9 cellular contexts compared by ENCODE assay signal in genomic region chr9:107158321-107158720, GRCh38.
A peak's percentile ranks its signal among the peaks of the same experiment; 100 is the strongest.
DNase-seq lines count a peak whose midpoint lies in the region; ATAC-seq, FAIRE-seq and TF ChIP-seq lines count a peak whose summit lies in the region.
"Had no signal": no experiment of that assay in that cellular context is flagged by ENCODE, and none has a peak within 500 bp of the region (broad histone marks: within the 10 kb centered on the region; RNA-seq: fewer than 3 reads in every experiment).

No MANE protein-coding gene starts in this region.

- H2AFZ ChIP-seq in HepG2 (ENCODE audit: low read length) = no peak overlapping the region

- peak; percentile 18; the same call in 1 of the 2 replicates for TF ChIP-seq RAD21 in HepG2 (CRISPR knock-in tag; IDR thresholded peaks at IDR 0.05)

- no peak overlapping the region for H3K27ac ChIP-seq in HepG2 (ENCODE audit: extremely low read length, insufficient read depth, low read length)

- TF ChIP-seq EP300 in HepG2 (IDR thresholded peaks at IDR 0.05; ENCODE audit: low read depth in 2 of 2, low read length in 2 of 2) = no peak
- TF ChIP-seq EP300 in HepG2 (CRISPR knock-in tag; IDR thresholded peaks at IDR 0.05; ENCODE audit: borderline replicate concordance) = no peak

- CTCF ChIA-PET in AG04449 (lab: Yijun Ruan, JAX) (interaction anchor here (0.6 to 3.7 kb wide), 18 partner anchors 9 to 1312 kb away, joined by 3 to 17 read pairs (median 4); no protein-coding TSS in a partner anchor), HepG2 (lab: Yijun Ruan, JAX; ENCODE audit: low intra/inter-chr PET ratio, low total read pairs) (no interaction called here)

- ATAC-seq in GM18498 (IDR thresholded peaks at IDR 0.05; ENCODE audit: unreplicated experiment) (peak; percentile 79), HG03571 (IDR thresholded peaks at IDR 0.05; ENCODE audit: unreplicated experiment) (peak; percentile 59), HepG2 (peak; percentile 97)
- no peak for ATAC-seq in effector memory CD8-positive, alpha-beta T cell (replicated peaks)

- no peaks in the 10 kb centered on the region for H3K9me3 Mint-ChIP-seq in effector memory CD8-positive, alpha-beta T cell
- H3K9me3 Mint-ChIP-seq: central memory CD8-positive, alpha-beta T cell had no signal

- POLR2A ChIA-PET in AG04449 (lab: Yijun Ruan, JAX) = no interaction called here
- POLR2A ChIA-PET in HepG2 (lab: Yijun Ruan, JAX) = no interaction called here

- H3K79me2 ChIP-seq in HepG2 (ENCODE audit: insufficient read depth, low read length) = no peaks in the 10 kb centered on the region

- H3K36me3 Mint-ChIP-seq in effector memory CD8-positive, alpha-beta T cell (ENCODE audit: insufficient read depth) = no peaks in the 10 kb centered on the region

- TF ChIP-seq CTCF in AG04449 (IDR thresholded peaks at IDR 0.05; ENCODE audit: insufficient read depth, low read length, missing control alignments) (peak; percentile 57), HepG2 (CRISPR knock-in tag; IDR thresholded peaks at IDR 0.05) (peak; percentile 55)

- H3K4me3 Mint-ChIP-seq in effector memory CD8-positive, alpha-beta T cell = no peak overlapping the region
- H3K4me3 Mint-ChIP-seq: central memory CD8-positive, alpha-beta T cell had no signal

- no peak for TF ChIP-seq POLR2A in HepG2 (IDR thresholded peaks at IDR 0.05; ENCODE audit: insufficient read depth in 1 of 2, low read depth in 2 of 2, low read length in 2 of 2)

- H4K20me1 ChIP-seq in HepG2 (ENCODE audit: insufficient read depth, low read length) = no peaks in the 10 kb centered on the region

- peak; percentile 28 for FAIRE-seq in HepG2 (lab: Jason Lieb, UNC)

- in situ Hi-C loops in HepG2 (cut with HindIII; ENCODE audit: extremely low pct_ligation_motif_present, low pct_unique_long_range_greater_than_20kb) = loop anchor here (25.0 kb wide), 1 partner anchor 1246 kb away; no protein-coding TSS in a partner anchor

- no peak for DNase-seq in AG04449 (ENCODE audit: low read depth, low spot score)
- DNase-seq in adipocyte (ENCODE audit: low read depth) = peak; percentile 63
- DNase-seq in HepG2 (ENCODE audit: low spot score) = peak; percentile 35
- no peak for DNase-seq in CD1c-positive myeloid dendritic cell (ENCODE audit: extremely low spot score)
- no peak for DNase-seq in effector memory CD8-positive, alpha-beta T cell
- DNase-seq in stimulated activated CD4-positive, alpha-beta T cell treated with anti-CD3 and anti-CD28 coated beads, Interleukin-4, amount 100 ng/mL, for 1 hour = no peak

- intact Hi-C loops in HepG2 (cut with micrococcal nuclease; ENCODE audit: unreplicated experiment) = loop anchor here (1.0 kb wide), 1 partner anchor 183 kb away; no protein-coding TSS in a partner anchor

- no TSS peak for BruUV-seq in HepG2 (replicated peaks; lab: Mats Ljungman, UMichigan)

- H3K36me3 ChIP-seq in adipocyte (ENCODE audit: control insufficient read depth, insufficient read depth, low read length, severe bottlenecking) (no peaks in the 10 kb centered on the region), HepG2 (replicated peaks in 1 of 2; ENCODE audit: control insufficient read depth in 1 of 2, insufficient read depth in 2 of 2, low read length in 2 of 2) (no peaks in the 10 kb centered on the region)

- no peak overlapping the region for H3K4me2 ChIP-seq in HepG2 (ENCODE audit: low read depth, low read length)

- peaks cover 4% of the 10 kb centered on the region for H3K4me1 ChIP-seq in adipocyte (ENCODE audit: control insufficient read depth, insufficient read depth, low read length)
- peaks cover 11% of the 10 kb centered on the region for H3K4me1 ChIP-seq in HepG2 (ENCODE audit: insufficient read depth, low read length)

- H3K4me1 Mint-ChIP-seq in effector memory CD8-positive, alpha-beta T cell (ENCODE audit: low read depth in 2 of 2) = no peaks in the 10 kb centered on the region
- H3K4me1 Mint-ChIP-seq: central memory CD8-positive, alpha-beta T cell had no signal

- no peak overlapping the region for H3K4me3 ChIP-seq in AG04449 (ENCODE audit: low read depth, low read length)
- H3K4me3 ChIP-seq in adipocyte (ENCODE audit: low read length) = no peak overlapping the region
- no peak overlapping the region for H3K4me3 ChIP-seq in HepG2 (replicated peaks in 1 of 3; ENCODE audit: insufficient read depth in 1 of 3, low read depth in 2 of 3, low read length in 3 of 3)

- WGBS in HepG2 (ENCODE audit: low lambda C conversion rate) = 0% methylated on average over 1 of the region's 2 CpGs

- H3K27me3 ChIP-seq in adipocyte (replicated peaks; ENCODE audit: control insufficient read depth, insufficient read depth, low read length) = peaks cover 4% of the 10 kb centered on the region
- H3K27me3 ChIP-seq in HepG2 (ENCODE audit: control insufficient read depth in 1 of 2, insufficient read depth in 2 of 2, low read length in 2 of 2) = no peaks in the 10 kb centered on the region

- H3K9me3 ChIP-seq in adipocyte (ENCODE audit: control insufficient read depth, low read length) = peaks cover 6% of the 10 kb centered on the region
- H3K9me3 ChIP-seq in HepG2 (ENCODE audit: low read length) = no peaks in the 10 kb centered on the region

- H3K9ac ChIP-seq in adipocyte (ENCODE audit: low read length) (no peak overlapping the region), HepG2 (ENCODE audit: insufficient read depth, low read depth, low read length) (no peak overlapping the region)

- peaks cover 16 to 23% of the 10 kb centered on the region in 2 donors for H3K27me3 Mint-ChIP-seq in effector memory CD8-positive, alpha-beta T cell

- no peak overlapping the region for H3K27ac Mint-ChIP-seq in effector memory CD8-positive, alpha-beta T cell

TF ChIP-seq in HepG2, 621 proteins besides CTCF, POLR2A, EP300 and RAD21:
- TF ChIP-seq DR1 (CRISPR knock-in tag; IDR thresholded peaks at IDR 0.05) (no peak), SMC3 (IDR thresholded peaks at IDR 0.05; ENCODE audit: low read length) (peak; percentile 18; the same call in 1 of the 2 replicates), STAG1 (CRISPR knock-in tag; IDR thresholded peaks at IDR 0.05) (peak; percentile 61), FOXM1 (CRISPR knock-in tag; IDR thresholded peaks at IDR 0.05) (no peak), ZSCAN20 (CRISPR knock-in tag; IDR thresholded peaks at IDR 0.05; ENCODE audit: borderline replicate concordance) (no peak), STAT5B (CRISPR knock-in tag; IDR thresholded peaks at IDR 0.05) (no peak)
TF ChIP-seq in HepG2: peak in this region for 2.

Comparison
In these comparisons a context has a peak if more than half of its experiments do, and no peak if none do; other contexts are left out.
1. DNase-seq: peak in adipocyte (single experiment) and HepG2 (single experiment); none in AG04449 (single experiment), CD1c-positive myeloid dendritic cell (single experiment), effector memory CD8-positive, alpha-beta T cell (0 of 3) and stimulated activated CD4-positive, alpha-beta T cell treated with anti-CD3 and anti-CD28 coated beads, Interleukin-4, amount 100 ng/mL, for 1 hour (single experiment).